11 cellular contexts compared by ENCODE assay signal in genomic region chr14:96095581-96096476, GRCh38. TPM values are rescaled to one million over a fixed set of nuclear protein-coding genes. Genes with fewer than 3 reads are reported as not detected.
A peak's percentile ranks its signal among the peaks of the same experiment; 100 is the strongest.
DNase-seq lines count a peak whose midpoint lies in the region; ATAC-seq lines count a peak whose summit lies in the region.
"Had no signal": no experiment of that assay in that cellular context is flagged by ENCODE, and none has a peak within 500 bp of the region (broad histone marks: within the 10 kb centered on the region; RNA-seq: fewer than 3 reads in every experiment).

No MANE protein-coding gene starts in this region.

- H3K27me3 Mint-ChIP-seq in CD4-positive, alpha-beta memory T cell: no peaks in the 10 kb centered on the region
- H3K27me3 Mint-ChIP-seq in immature natural killer cell (ENCODE audit: low read depth in 3 of 3): peaks cover 0 to 12% (median 5%) of the 10 kb centered on the region in 3 donors

- no peak overlapping the region for H2AFZ ChIP-seq in Karpas-422 (ENCODE audit: low read length)

- H3K4me1 Mint-ChIP-seq in CD4-positive, alpha-beta memory T cell: peaks cover 0 to 6% (median 0%) of the 10 kb centered on the region in 4 donors
- no peaks in the 10 kb centered on the region for H3K4me1 Mint-ChIP-seq in immature natural killer cell

- no peaks in the 10 kb centered on the region for H3K9me3 ChIP-seq in Karpas-422 (ENCODE audit: low read length)
- no peaks in the 10 kb centered on the region for H3K9me3 ChIP-seq in iPS-20b (ENCODE audit: insufficient read depth, low read depth, low read length)
- H3K9me3 ChIP-seq in CD4-positive, alpha-beta memory T cell (ENCODE audit: control insufficient read depth in 1 of 2, low read length in 2 of 2): no peaks in the 10 kb centered on the region
- H3K9me3 ChIP-seq: sigmoid colon had no signal

- DNase-seq in A172 (ENCODE audit: low spot score) (peak; percentile 55), Karpas-422 (peak; percentile 44), SHP77 treated with DMSO at 0.1 percent for 48 hours (lab: John Stamatoyannopoulos, UW) (peak; percentile 97), NOMO-1 treated with DMSO at 0.1 percent for 48 hours (lab: John Stamatoyannopoulos, UW; ENCODE audit: unreplicated experiment) (no peak), immature natural killer cell (no peak)
- no peak for DNase-seq in CD4-positive, alpha-beta memory T cell
- DNase-seq: dermis blood vessel endothelial cell, sigmoid colon had no signal

- intact Hi-C loops in CD4-positive, alpha-beta memory T cell (cut with micrococcal nuclease): no loop called here

- peaks cover 4% of the 10 kb centered on the region; the same call in 1 of the 2 replicates for H3K79me2 ChIP-seq in Karpas-422 (ENCODE audit: low read length)

- H3K4me1 ChIP-seq in Karpas-422 (ENCODE audit: low read length) (peaks cover 89% of the 10 kb centered on the region), iPS-20b (ENCODE audit: insufficient read depth, low read length) (0 out of 2 replicates have a peak, but pooled peaks cover 6% of the 10 kb centered on the region)
- H3K4me1 ChIP-seq in CD4-positive, alpha-beta memory T cell (ENCODE audit: insufficient read depth, low read length): no peaks in the 10 kb centered on the region

- no peak overlapping the region for H3K9ac ChIP-seq in Karpas-422 (ENCODE audit: low read length)
- peak overlapping the region; percentile 20; the same call in 1 of the 2 replicates for H3K9ac ChIP-seq in iPS-20b (ENCODE audit: low read depth, low read length)

- H3K9me3 Mint-ChIP-seq in CD4-positive, alpha-beta memory T cell: no peaks in the 10 kb centered on the region
- H3K9me3 Mint-ChIP-seq in immature natural killer cell: no peaks in the 10 kb centered on the region

- no peak overlapping the region for H3K4me3 ChIP-seq in Karpas-422 (ENCODE audit: low read length)
- no peak overlapping the region for H3K4me3 ChIP-seq in iPS-20b (ENCODE audit: low read length)
- no peak overlapping the region for H3K4me3 ChIP-seq in CD4-positive, alpha-beta memory T cell (ENCODE audit: low read length in 2 of 2)
- H3K4me3 ChIP-seq: sigmoid colon, SK-N-MC had no signal

- no peaks in the 10 kb centered on the region for H4K20me1 ChIP-seq in Karpas-422 (ENCODE audit: insufficient read depth, low read depth, low read length)

- H3K27me3 ChIP-seq in Karpas-422 (ENCODE audit: low read length) (no peaks in the 10 kb centered on the region), iPS-20b (ENCODE audit: insufficient read depth, low read length) (no peaks in the 10 kb centered on the region)
- no peaks in the 10 kb centered on the region for H3K27me3 ChIP-seq in CD4-positive, alpha-beta memory T cell (ENCODE audit: insufficient read depth, low read length)
- H3K27me3 ChIP-seq: sigmoid colon had no signal

- H3K36me3 ChIP-seq in Karpas-422 (ENCODE audit: insufficient read depth, low read length) (no peaks in the 10 kb centered on the region), iPS-20b (ENCODE audit: insufficient read depth, low read depth, low read length) (no peaks in the 10 kb centered on the region)
- H3K36me3 ChIP-seq in CD4-positive, alpha-beta memory T cell (ENCODE audit: insufficient read depth, low read length): no peaks in the 10 kb centered on the region
- H3K36me3 ChIP-seq: sigmoid colon had no signal

- H3K27ac ChIP-seq in Karpas-422 (ENCODE audit: low read length) (no peak overlapping the region), iPS-20b (ENCODE audit: low read length) (no peak overlapping the region)
- H3K27ac ChIP-seq in CD4-positive, alpha-beta memory T cell (ENCODE audit: low read depth, low read length): no peak overlapping the region
- H3K27ac ChIP-seq: SK-N-MC had no signal

- POLR2A ChIA-PET in CD4-positive, alpha-beta memory T cell (lab: Charles Lee; ENCODE audit: partially characterized antibody): no interaction called here

- H3K4me2 ChIP-seq in Karpas-422 (ENCODE audit: low read depth, low read length, poor library complexity, severe bottlenecking): no peak overlapping the region

- no peak overlapping the region for H3K4me3 Mint-ChIP-seq in CD4-positive, alpha-beta memory T cell
- no peak overlapping the region for H3K4me3 Mint-ChIP-seq in immature natural killer cell

- CTCF ChIA-PET in CD4-positive, alpha-beta memory T cell (lab: Charles Lee; ENCODE audit: partially characterized antibody): no interaction called here

- H3K9me2 ChIP-seq in Karpas-422 (replicated peaks; ENCODE audit: insufficient read depth, low read length): no peaks in the 10 kb centered on the region

- H3K36me3 Mint-ChIP-seq in CD4-positive, alpha-beta memory T cell: no peaks in the 10 kb centered on the region
- H3K36me3 Mint-ChIP-seq in immature natural killer cell: no peaks in the 10 kb centered on the region

- no peak for ATAC-seq in HG03135 (IDR thresholded peaks at IDR 0.05; ENCODE audit: unreplicated experiment)

- no peak overlapping the region for H3K27ac Mint-ChIP-seq in CD4-positive, alpha-beta memory T cell
- no peak overlapping the region for H3K27ac Mint-ChIP-seq in immature natural killer cell

RNA-seq across cellular contexts. Expression of gene C14orf132, which starts 56.7 kb away (rescaled TPM):
- total RNA-seq in A172 (2014; rRNA removed; shearing (Covaris generic)): 7.6 and 9.5 TPM in 2 replicates
- total RNA-seq in Karpas-422 (2014; rRNA removed; shearing (Covaris generic); ENCODE audit: low replicate concordance): 0.07 and 0.11 TPM in 2 replicates
- total RNA-seq in CD4-positive, alpha-beta memory T cell: 10 to 100 TPM; 18.2 to 20.6 TPM
- polyA plus RNA-seq in CD4-positive, alpha-beta memory T cell: 1 to 10 TPM; 1.2 to 1.3 TPM
- polyA plus RNA-seq in immature natural killer cell: not detected

Comparison
In these comparisons a context has a peak if more than half of its experiments do, and no peak if none do; other contexts are left out.
1. DNase-seq: peak in A172 (single experiment), Karpas-422 (single experiment) and SHP77 treated with DMSO at 0.1 percent for 48 hours (single experiment); none in CD4-positive, alpha-beta memory T cell (0 of 5), NOMO-1 treated with DMSO at 0.1 percent for 48 hours (single experiment) and immature natural killer cell (0 of 3).